In the genomic region with DNA sequence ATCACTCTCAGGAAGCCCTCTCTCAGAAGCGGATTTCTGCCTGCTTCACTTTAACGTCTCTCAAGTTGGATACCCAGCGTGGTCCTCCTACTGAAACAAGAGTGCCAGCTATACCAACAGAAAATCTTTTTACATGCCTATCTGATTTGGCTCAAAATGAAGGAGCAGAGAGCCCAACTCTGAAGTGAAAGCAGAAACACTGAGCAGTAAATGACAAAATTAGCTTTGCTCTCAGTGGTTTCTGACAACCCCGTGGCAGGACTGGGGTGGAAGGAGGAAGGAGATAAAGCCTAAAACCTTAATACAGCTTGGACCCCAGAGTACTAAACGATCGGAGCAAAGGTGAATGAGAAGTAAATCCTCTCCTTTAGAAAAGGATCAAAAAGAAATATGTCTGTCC, we compare ENCODE assay signal across 22 cellular contexts. TPM values are rescaled to one million over a fixed set of nuclear protein-coding genes. Genes with fewer than 3 reads are reported as not detected.
A peak's percentile ranks its signal among the peaks of the same experiment; 100 is the strongest.
DNase-seq lines count a peak whose midpoint lies in the region; ATAC-seq and TF ChIP-seq lines count a peak whose summit lies in the region.
"Had no signal": no experiment of that assay in that cellular context is flagged by ENCODE, and none has a peak within 500 bp of the region (broad histone marks: within the 10 kb centered on the region; RNA-seq: fewer than 3 reads in every experiment).

No MANE protein-coding gene starts in this region.

- H3K4me1 ChIP-seq in GM23338 (ENCODE audit: insufficient read depth) (no peaks in the 10 kb centered on the region), OCI-LY1 (ENCODE audit: insufficient read depth, low read length, severe bottlenecking) (no peaks in the 10 kb centered on the region)
- H3K4me1 ChIP-seq: parathyroid adenoma, sigmoid colon had no signal

- H3K9ac ChIP-seq in OCI-LY1 (ENCODE audit: low read length) = no peak overlapping the region
- H3K9ac ChIP-seq: parathyroid adenoma had no signal

- H3K27me3 Mint-ChIP-seq in GM23338 (ENCODE audit: insufficient read depth, low read depth, poor library complexity) (no peaks in the 10 kb centered on the region), Calu3 (ENCODE audit: unreplicated experiment) (no peaks in the 10 kb centered on the region)

- H3K79me2 ChIP-seq in GM23338 (replicated peaks; ENCODE audit: insufficient read depth) (no peaks in the 10 kb centered on the region), OCI-LY1 (ENCODE audit: insufficient read depth, low read length) (no peaks in the 10 kb centered on the region)
- H3K79me2 ChIP-seq: parathyroid adenoma had no signal

- H3K27me3 ChIP-seq in GM23338 (ENCODE audit: insufficient read depth) = no peaks in the 10 kb centered on the region
- H3K27me3 ChIP-seq in OCI-LY1 (ENCODE audit: insufficient read depth, low read length) = no peaks in the 10 kb centered on the region
- H3K27me3 ChIP-seq: sigmoid colon had no signal

- H3K27ac ChIP-seq in GM23338 (ENCODE audit: low read depth) (no peak overlapping the region), OCI-LY1 (ENCODE audit: low read depth, low read length, poor library complexity, severe bottlenecking) (no peak overlapping the region)
- H3K27ac ChIP-seq: parathyroid adenoma, sigmoid colon had no signal

- H3K27ac Mint-ChIP-seq in GM23338 (no peak overlapping the region), Calu3 (ENCODE audit: unreplicated experiment) (no peak overlapping the region)
- H3K27ac Mint-ChIP-seq: activated CD4-positive, alpha-beta T cell treated with anti-CD3 and anti-CD28 coated beads, Interleukin-2, amount 10 ng/mL, durations not matched to agents 7 days and 5 days; activated naive CD8-positive, alpha-beta T cell treated with anti-CD3 and anti-CD28 coated beads, Interleukin-2, amount 50 U/mL, for 24 hours; CD4-positive, alpha-beta memory T cell; natural killer cell had no signal

- CTCF ChIA-PET in Calu3 (lab: Charles Lee) = no interaction called here

- peaks cover 16% of the 10 kb centered on the region; the same call in 2 of the 3 replicates for H3K4me1 Mint-ChIP-seq in GM23338
- H3K4me1 Mint-ChIP-seq in Calu3 (ENCODE audit: low read depth, unreplicated experiment) = peaks cover 12% of the 10 kb centered on the region
- H3K4me1 Mint-ChIP-seq: activated CD4-positive, alpha-beta T cell treated with anti-CD3 and anti-CD28 coated beads, Interleukin-2, amount 10 ng/mL, durations not matched to agents 7 days and 5 days; activated naive CD8-positive, alpha-beta T cell treated with anti-CD3 and anti-CD28 coated beads, Interleukin-2, amount 50 U/mL, for 24 hours; CD4-positive, alpha-beta memory T cell; natural killer cell had no signal

- H3K9me3 Mint-ChIP-seq in GM23338 (no peaks in the 10 kb centered on the region), Calu3 (ENCODE audit: low read depth, unreplicated experiment) (no peaks in the 10 kb centered on the region)
- H3K9me3 Mint-ChIP-seq: activated CD4-positive, alpha-beta T cell treated with anti-CD3 and anti-CD28 coated beads, Interleukin-2, amount 10 ng/mL, durations not matched to agents 7 days and 5 days had no signal

- H3K36me3 Mint-ChIP-seq in GM23338 (ENCODE audit: low read depth) = no peaks in the 10 kb centered on the region
- no peaks in the 10 kb centered on the region for H3K36me3 Mint-ChIP-seq in Calu3 (ENCODE audit: insufficient read depth, unreplicated experiment)
- H3K36me3 Mint-ChIP-seq: CD4-positive, alpha-beta memory T cell; natural killer cell had no signal

- H4K20me1 ChIP-seq in GM23338 (replicated peaks; ENCODE audit: insufficient read depth) (no peaks in the 10 kb centered on the region), OCI-LY1 (ENCODE audit: insufficient read depth, low read length) (no peaks in the 10 kb centered on the region)

- no peak overlapping the region for H3K4me2 ChIP-seq in GM23338
- peak overlapping the region; percentile 7; the same call in 1 of the 2 replicates for H3K4me2 ChIP-seq in OCI-LY1 (ENCODE audit: low read length)

- H3K4me3 Mint-ChIP-seq in GM23338 = no peak overlapping the region
- H3K4me3 Mint-ChIP-seq in Calu3 (ENCODE audit: low read depth, unreplicated experiment) = no peak overlapping the region
- H3K4me3 Mint-ChIP-seq: activated CD4-positive, alpha-beta T cell treated with anti-CD3 and anti-CD28 coated beads, Interleukin-2, amount 10 ng/mL, durations not matched to agents 7 days and 5 days; activated naive CD8-positive, alpha-beta T cell treated with anti-CD3 and anti-CD28 coated beads, Interleukin-2, amount 50 U/mL, for 24 hours; CD4-positive, alpha-beta memory T cell; natural killer cell had no signal

- ATAC-seq in GM18498 (IDR thresholded peaks at IDR 0.05; ENCODE audit: unreplicated experiment) (peak; percentile 54), GM23338 (no peak), HG03378 (IDR thresholded peaks at IDR 0.05; ENCODE audit: unreplicated experiment) (no peak)
- ATAC-seq: activated naive CD8-positive, alpha-beta T cell treated with anti-CD3 and anti-CD28 coated beads, Interleukin-2, amount 50 U/mL, for 24 hours; left colon; natural killer cell had no signal

- H3K36me3 ChIP-seq in GM23338 (ENCODE audit: insufficient read depth) = no peaks in the 10 kb centered on the region
- no peaks in the 10 kb centered on the region for H3K36me3 ChIP-seq in OCI-LY1 (ENCODE audit: insufficient read depth, low read length)
- H3K36me3 ChIP-seq: sigmoid colon had no signal

- H3F3A ChIP-seq in GM23338 (replicated peaks; ENCODE audit: low read depth) = no peaks in the 10 kb centered on the region
- H3F3A ChIP-seq in OCI-LY1 (ENCODE audit: insufficient read depth, low read length) = no peaks in the 10 kb centered on the region

- TF ChIP-seq CTCF in GM23338 (conservative IDR thresholded peaks at IDR 0.05; ENCODE audit: low read depth in 2 of 2) = no peak
- no peak for TF ChIP-seq CTCF in OCI-LY1 (IDR thresholded peaks at IDR 0.05; ENCODE audit: low read length)
- TF ChIP-seq CTCF in Calu3 (IDR thresholded peaks at IDR 0.05; ENCODE audit: unreplicated experiment) = no peak

- H3K4me3 ChIP-seq in GM23338 = no peak overlapping the region
- H3K4me3 ChIP-seq in OCI-LY1 (ENCODE audit: low read depth, low read length, poor library complexity, severe bottlenecking) = no peak overlapping the region
- H3K4me3 ChIP-seq: sigmoid colon had no signal

- intact Hi-C loops in Calu3 (cut with micrococcal nuclease; ENCODE audit: unreplicated experiment) = no loop called here

- H2AFZ ChIP-seq in GM23338 (peak overlapping the region; percentile 54; the same call in 1 of the 2 replicates), OCI-LY1 (ENCODE audit: low read length) (no peak overlapping the region)
- H2AFZ ChIP-seq: parathyroid adenoma had no signal

- BruUV-seq in Calu3 (replicated peaks; lab: Mats Ljungman, UMichigan) = no TSS peak

- H3K9me2 ChIP-seq in GM23338 (ENCODE audit: insufficient read depth) (no peaks in the 10 kb centered on the region), OCI-LY1 (ENCODE audit: low read depth, low read length) (no peaks in the 10 kb centered on the region)

- no peaks in the 10 kb centered on the region for H3K9me3 ChIP-seq in OCI-LY1 (ENCODE audit: low read length)
- H3K9me3 ChIP-seq: sigmoid colon had no signal

- DNase-seq in GM23338 (ENCODE audit: low spot score) = no peak
- DNase-seq in medulla oblongata (ENCODE audit: extremely low spot score) = peak; percentile 51
- DNase-seq in GDM1 (lab: John Stamatoyannopoulos, UW) = no peak
- no peak for DNase-seq in Calu3
- DNase-seq in cerebellar cortex (ENCODE audit: low spot score) = no peak
- DNase-seq: activated CD4-positive, alpha-beta T cell treated with anti-CD3 and anti-CD28 coated beads, Interleukin-2, amount 10 ng/mL, durations not matched to agents 7 days and 5 days; activated naive CD8-positive, alpha-beta T cell treated with anti-CD3 and anti-CD28 coated beads, Interleukin-2, amount 50 U/mL, for 24 hours; CD4-positive, alpha-beta memory T cell; DMS79 treated with DMSO at 0.1 percent for 48 hours; glutamatergic neuron; left colon; natural killer cell; NCI-H1105; NCI-H510A treated with DMSO at 0.1 percent for 48 hours; SHP77 treated with DMSO at 0.1 percent for 48 hours; sigmoid colon; T-helper 1 cell had no signal

RNA-seq across cellular contexts. Expression of a gene that starts 25.1 kb away (rescaled TPM):
- 6.8 and 8.5 TPM in 2 replicates for total RNA-seq in GM23338 (2014; rRNA removed; shearing (Covaris generic))
- polyA plus RNA-seq in GM23338 (2016; fragmentation: Nextera tagmentation; extraction: Ambion mirVana) = 3.7 and 3.9 TPM in 2 replicates
- total RNA-seq in Calu3 (2022) = 7.5 and 7.9 TPM in 2 replicates
- total RNA-seq: activated CD4-positive, alpha-beta T cell treated with anti-CD3 and anti-CD28 coated beads, Interleukin-2, amount 10 ng/mL, durations not matched to agents 7 days and 5 days; CD4-positive, alpha-beta memory T cell; LHCN-M2; natural killer cell had no signal
- polyA plus RNA-seq: CD4-positive, alpha-beta memory T cell had no signal
